In the genomic region with DNA sequence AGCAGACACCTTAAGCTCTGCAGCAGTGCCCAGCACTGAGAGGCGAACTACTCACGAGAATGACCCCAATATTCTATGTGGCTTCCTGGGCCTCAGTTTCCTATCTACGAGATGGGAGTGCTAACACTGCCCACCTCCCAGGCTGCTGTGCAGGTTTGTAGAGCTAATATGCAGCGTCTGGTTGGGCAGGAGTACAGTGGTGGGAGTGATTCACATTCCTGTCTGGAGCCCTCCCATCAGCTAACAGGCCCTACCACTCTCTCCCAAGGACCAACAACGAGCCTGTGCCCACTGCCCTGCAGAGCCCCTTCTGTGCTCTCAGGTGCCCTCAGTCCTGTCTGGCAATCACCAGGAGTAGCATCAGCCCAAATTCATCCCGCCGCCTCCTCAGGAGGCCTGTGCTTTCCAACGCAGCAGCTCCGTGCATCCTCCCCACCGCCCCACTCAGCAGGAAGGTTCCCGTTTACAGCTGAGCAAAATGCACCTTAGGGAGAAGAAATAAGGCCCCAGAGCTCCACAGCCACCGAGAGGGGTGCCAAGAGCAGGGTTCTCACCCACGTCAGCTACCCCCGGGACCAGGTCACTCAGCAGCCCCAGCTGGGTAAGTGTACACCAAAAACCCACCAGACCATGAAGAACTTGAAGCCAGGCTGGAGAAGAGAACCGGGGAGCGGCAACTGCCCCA, we compare ENCODE assay signal across 1 cellular context.
TF ChIP-seq lines count a peak whose summit lies in the region.

No MANE protein-coding gene starts in this region.

TF ChIP-seq in H1, 55 proteins besides CTCF, POLR2A, EP300 and RAD21:
- TF ChIP-seq ASH2L (IDR thresholded peaks at IDR 0.05; ENCODE audit: low read length) = no peak
- no peak for TF ChIP-seq JUND (IDR thresholded peaks at IDR 0.05; ENCODE audit: low read length)
- no peak for TF ChIP-seq JUN (IDR thresholded peaks at IDR 0.05; ENCODE audit: low read depth, low read length)
- TF ChIP-seq, protein P1, sequence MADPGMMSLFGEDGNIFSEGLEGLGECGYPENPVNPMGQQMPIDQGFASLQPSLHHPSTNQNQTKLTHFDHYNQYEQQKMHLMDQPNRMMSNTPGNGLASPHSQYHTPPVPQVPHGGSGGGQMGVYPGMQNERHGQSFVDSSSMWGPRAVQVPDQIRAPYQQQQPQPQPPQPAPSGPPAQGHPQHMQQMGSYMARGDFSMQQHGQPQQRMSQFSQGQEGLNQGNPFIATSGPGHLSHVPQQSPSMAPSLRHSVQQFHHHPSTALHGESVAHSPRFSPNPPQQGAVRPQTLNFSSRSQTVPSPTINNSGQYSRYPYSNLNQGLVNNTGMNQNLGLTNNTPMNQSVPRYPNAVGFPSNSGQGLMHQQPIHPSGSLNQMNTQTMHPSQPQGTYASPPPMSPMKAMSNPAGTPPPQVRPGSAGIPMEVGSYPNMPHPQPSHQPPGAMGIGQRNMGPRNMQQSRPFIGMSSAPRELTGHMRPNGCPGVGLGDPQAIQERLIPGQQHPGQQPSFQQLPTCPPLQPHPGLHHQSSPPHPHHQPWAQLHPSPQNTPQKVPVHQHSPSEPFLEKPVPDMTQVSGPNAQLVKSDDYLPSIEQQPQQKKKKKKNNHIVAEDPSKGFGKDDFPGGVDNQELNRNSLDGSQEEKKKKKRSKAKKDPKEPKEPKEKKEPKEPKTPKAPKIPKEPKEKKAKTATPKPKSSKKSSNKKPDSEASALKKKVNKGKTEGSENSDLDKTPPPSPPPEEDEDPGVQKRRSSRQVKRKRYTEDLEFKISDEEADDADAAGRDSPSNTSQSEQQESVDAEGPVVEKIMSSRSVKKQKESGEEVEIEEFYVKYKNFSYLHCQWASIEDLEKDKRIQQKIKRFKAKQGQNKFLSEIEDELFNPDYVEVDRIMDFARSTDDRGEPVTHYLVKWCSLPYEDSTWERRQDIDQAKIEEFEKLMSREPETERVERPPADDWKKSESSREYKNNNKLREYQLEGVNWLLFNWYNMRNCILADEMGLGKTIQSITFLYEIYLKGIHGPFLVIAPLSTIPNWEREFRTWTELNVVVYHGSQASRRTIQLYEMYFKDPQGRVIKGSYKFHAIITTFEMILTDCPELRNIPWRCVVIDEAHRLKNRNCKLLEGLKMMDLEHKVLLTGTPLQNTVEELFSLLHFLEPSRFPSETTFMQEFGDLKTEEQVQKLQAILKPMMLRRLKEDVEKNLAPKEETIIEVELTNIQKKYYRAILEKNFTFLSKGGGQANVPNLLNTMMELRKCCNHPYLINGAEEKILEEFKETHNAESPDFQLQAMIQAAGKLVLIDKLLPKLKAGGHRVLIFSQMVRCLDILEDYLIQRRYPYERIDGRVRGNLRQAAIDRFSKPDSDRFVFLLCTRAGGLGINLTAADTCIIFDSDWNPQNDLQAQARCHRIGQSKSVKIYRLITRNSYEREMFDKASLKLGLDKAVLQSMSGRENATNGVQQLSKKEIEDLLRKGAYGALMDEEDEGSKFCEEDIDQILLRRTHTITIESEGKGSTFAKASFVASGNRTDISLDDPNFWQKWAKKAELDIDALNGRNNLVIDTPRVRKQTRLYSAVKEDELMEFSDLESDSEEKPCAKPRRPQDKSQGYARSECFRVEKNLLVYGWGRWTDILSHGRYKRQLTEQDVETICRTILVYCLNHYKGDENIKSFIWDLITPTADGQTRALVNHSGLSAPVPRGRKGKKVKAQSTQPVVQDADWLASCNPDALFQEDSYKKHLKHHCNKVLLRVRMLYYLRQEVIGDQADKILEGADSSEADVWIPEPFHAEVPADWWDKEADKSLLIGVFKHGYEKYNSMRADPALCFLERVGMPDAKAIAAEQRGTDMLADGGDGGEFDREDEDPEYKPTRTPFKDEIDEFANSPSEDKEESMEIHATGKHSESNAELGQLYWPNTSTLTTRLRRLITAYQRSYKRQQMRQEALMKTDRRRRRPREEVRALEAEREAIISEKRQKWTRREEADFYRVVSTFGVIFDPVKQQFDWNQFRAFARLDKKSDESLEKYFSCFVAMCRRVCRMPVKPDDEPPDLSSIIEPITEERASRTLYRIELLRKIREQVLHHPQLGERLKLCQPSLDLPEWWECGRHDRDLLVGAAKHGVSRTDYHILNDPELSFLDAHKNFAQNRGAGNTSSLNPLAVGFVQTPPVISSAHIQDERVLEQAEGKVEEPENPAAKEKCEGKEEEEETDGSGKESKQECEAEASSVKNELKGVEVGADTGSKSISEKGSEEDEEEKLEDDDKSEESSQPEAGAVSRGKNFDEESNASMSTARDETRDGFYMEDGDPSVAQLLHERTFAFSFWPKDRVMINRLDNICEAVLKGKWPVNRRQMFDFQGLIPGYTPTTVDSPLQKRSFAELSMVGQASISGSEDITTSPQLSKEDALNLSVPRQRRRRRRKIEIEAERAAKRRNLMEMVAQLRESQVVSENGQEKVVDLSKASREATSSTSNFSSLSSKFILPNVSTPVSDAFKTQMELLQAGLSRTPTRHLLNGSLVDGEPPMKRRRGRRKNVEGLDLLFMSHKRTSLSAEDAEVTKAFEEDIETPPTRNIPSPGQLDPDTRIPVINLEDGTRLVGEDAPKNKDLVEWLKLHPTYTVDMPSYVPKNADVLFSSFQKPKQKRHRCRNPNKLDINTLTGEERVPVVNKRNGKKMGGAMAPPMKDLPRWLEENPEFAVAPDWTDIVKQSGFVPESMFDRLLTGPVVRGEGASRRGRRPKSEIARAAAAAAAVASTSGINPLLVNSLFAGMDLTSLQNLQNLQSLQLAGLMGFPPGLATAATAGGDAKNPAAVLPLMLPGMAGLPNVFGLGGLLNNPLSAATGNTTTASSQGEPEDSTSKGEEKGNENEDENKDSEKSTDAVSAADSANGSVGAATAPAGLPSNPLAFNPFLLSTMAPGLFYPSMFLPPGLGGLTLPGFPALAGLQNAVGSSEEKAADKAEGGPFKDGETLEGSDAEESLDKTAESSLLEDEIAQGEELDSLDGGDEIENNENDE (IDR thresholded peaks at IDR 0.05; ENCODE audit: insufficient replicate concordance, low read length) = no peak
- no peak for TF ChIP-seq SAP30 (IDR thresholded peaks at IDR 0.05; ENCODE audit: insufficient read depth, insufficient replicate concordance, low read length)
- no peak for TF ChIP-seq HDAC6 (IDR thresholded peaks at IDR 0.05; ENCODE audit: low read depth, low read length)
- no peak for TF ChIP-seq CBX5 (IDR thresholded peaks at IDR 0.05; ENCODE audit: low read depth, low read length)
- no peak for TF ChIP-seq YY1 (IDR thresholded peaks at IDR 0.05; ENCODE audit: low read depth, low read length)
- TF ChIP-seq NANOG (IDR thresholded peaks at IDR 0.05; ENCODE audit: insufficient read depth, low read depth, low read length, poor library complexity, severe bottlenecking) = no peak
- no peak for TF ChIP-seq SP1 (IDR thresholded peaks at IDR 0.05; ENCODE audit: low read depth, low read length)
- no peak for TF ChIP-seq BRCA1 (IDR thresholded peaks at IDR 0.05; ENCODE audit: low read depth, low read length)
- no peak for TF ChIP-seq SP4 (IDR thresholded peaks at IDR 0.05; ENCODE audit: low read length)
- no peak for TF ChIP-seq RBBP5 (IDR thresholded peaks at IDR 0.05; ENCODE audit: borderline replicate concordance, low read depth, low read length)
- TF ChIP-seq, protein P2, sequence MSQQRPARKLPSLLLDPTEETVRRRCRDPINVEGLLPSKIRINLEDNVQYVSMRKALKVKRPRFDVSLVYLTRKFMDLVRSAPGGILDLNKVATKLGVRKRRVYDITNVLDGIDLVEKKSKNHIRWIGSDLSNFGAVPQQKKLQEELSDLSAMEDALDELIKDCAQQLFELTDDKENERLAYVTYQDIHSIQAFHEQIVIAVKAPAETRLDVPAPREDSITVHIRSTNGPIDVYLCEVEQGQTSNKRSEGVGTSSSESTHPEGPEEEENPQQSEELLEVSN (IDR thresholded peaks at IDR 0.05) = no peak
- no peak for TF ChIP-seq BACH1 (IDR thresholded peaks at IDR 0.05; ENCODE audit: low read length)
- no peak for TF ChIP-seq EGR1 (IDR thresholded peaks at IDR 0.05; ENCODE audit: borderline replicate concordance, low read depth, low read length)
- no peak for TF ChIP-seq RNF2 (IDR thresholded peaks at IDR 0.05; ENCODE audit: borderline replicate concordance, low read depth, low read length, missing control alignments, poor library complexity, severe bottlenecking)
